ENCODE assay signal across 12 cellular contexts in genomic region chr6:13455604-13456003, GRCh38. TPM values are rescaled to one million over a fixed set of nuclear protein-coding genes. Genes with fewer than 3 reads are reported as not detected.
DNase-seq lines count a peak whose midpoint lies in the region; ATAC-seq and TF ChIP-seq lines count a peak whose summit lies in the region.
"Had no signal": no experiment of that assay in that cellular context is flagged by ENCODE, and none has a peak within 500 bp of the region (broad histone marks: within the 10 kb centered on the region; RNA-seq: fewer than 3 reads in every experiment).

No MANE protein-coding gene starts in this region.

- no peaks in the 10 kb centered on the region for H3K9me3 ChIP-seq in OCI-LY1 (ENCODE audit: low read length)
- no peaks in the 10 kb centered on the region for H3K9me3 ChIP-seq in sigmoid colon
- no peaks in the 10 kb centered on the region for H3K9me3 ChIP-seq in effector memory CD4-positive, alpha-beta T cell (ENCODE audit: control insufficient read depth, low read length)
- H3K9me3 ChIP-seq: adrenal gland had no signal

- peak overlapping the region; percentile 3 for H3K4me3 ChIP-seq in OCI-LY1 (ENCODE audit: low read depth, low read length, poor library complexity, severe bottlenecking)
- no peak overlapping the region for H3K4me3 ChIP-seq in sigmoid colon
- H3K4me3 ChIP-seq in effector memory CD4-positive, alpha-beta T cell (ENCODE audit: insufficient read depth, low read depth, low read length, poor library complexity, severe bottlenecking): no peak overlapping the region
- H3K4me3 ChIP-seq: adrenal gland had no signal

- H3K79me2 ChIP-seq in OCI-LY1 (ENCODE audit: insufficient read depth, low read length): 0 out of 2 replicates have a peak, but pooled peaks cover 7% of the 10 kb centered on the region

- TF ChIP-seq POLR2A in sigmoid colon (IDR thresholded peaks at IDR 0.05): no peak

- no peak overlapping the region for H2AFZ ChIP-seq in OCI-LY1 (ENCODE audit: low read length)

- WGBS in sigmoid colon, 2 donors: 85 to 91% methylated on average over 4 of the region's 4 CpGs

- peaks cover 65% of the 10 kb centered on the region for H3K4me1 ChIP-seq in OCI-LY1 (ENCODE audit: insufficient read depth, low read length, severe bottlenecking)
- H3K4me1 ChIP-seq in sigmoid colon: peaks cover 0 to 63% (median 48%) of the 10 kb centered on the region in 4 donors
- peaks cover 6% of the 10 kb centered on the region for H3K4me1 ChIP-seq in effector memory CD4-positive, alpha-beta T cell (ENCODE audit: control insufficient read depth, insufficient read depth, low read length, poor library complexity, severe bottlenecking)

- H3K36me3 ChIP-seq in OCI-LY1 (ENCODE audit: insufficient read depth, low read length) (peaks cover 34% of the 10 kb centered on the region), sigmoid colon (no peaks in the 10 kb centered on the region)
- H3K36me3 ChIP-seq in effector memory CD4-positive, alpha-beta T cell (ENCODE audit: control insufficient read depth, insufficient read depth, low read length): no peaks in the 10 kb centered on the region
- H3K36me3 ChIP-seq: adrenal gland had no signal

- CTCF ChIA-PET in activated CD4-positive, alpha-beta T cell treated with anti-CD3 and anti-CD28 coated beads for 36 hours (lab: Charles Lee): interaction anchor here (0.6 to 2.0 kb wide), 2 partner anchors 119 to 1665 kb away, joined by 3 to 8 read pairs; partner anchors contain the start of gene SIRT5

- no peaks in the 10 kb centered on the region for H3K9me3 Mint-ChIP-seq in activated CD4-positive, alpha-beta T cell treated with anti-CD3 and anti-CD28 coated beads for 36 hours (ENCODE audit: low read depth)
- no peaks in the 10 kb centered on the region for H3K9me3 Mint-ChIP-seq in progenitor cell of endocrine pancreas (ENCODE audit: low read depth)
- H3K9me3 Mint-ChIP-seq: nephron had no signal

- TF ChIP-seq CTCF in OCI-LY1 (IDR thresholded peaks at IDR 0.05; ENCODE audit: low read length): no peak
- no peak for TF ChIP-seq CTCF in sigmoid colon (IDR thresholded peaks at IDR 0.05)
- no peak for TF ChIP-seq CTCF in progenitor cell of endocrine pancreas (IDR thresholded peaks at IDR 0.05; ENCODE audit: unreplicated experiment)

- H3K4me2 ChIP-seq in OCI-LY1 (ENCODE audit: low read length): peak overlapping the region; percentile 56

- no peaks in the 10 kb centered on the region for H3F3A ChIP-seq in OCI-LY1 (ENCODE audit: insufficient read depth, low read length)

- intact Hi-C loops in activated CD4-positive, alpha-beta T cell treated with anti-CD3 and anti-CD28 coated beads for 36 hours (cut with DNase I, micrococcal nuclease): loop anchor here (2.0 to 10.0 kb wide), 3 partner anchors 119 to 1741 kb away; partner anchors contain the start of gene SIRT5 (in 1 of the 2)
- intact Hi-C loops in head of caudate nucleus (cut with DNase I): loop anchor here (10.0 kb wide), 1 partner anchor 119 kb away; the partner anchor contains the start of gene SIRT5
- intact Hi-C loops in sigmoid colon (cut with DNase I): no loop called here

- H3K27ac Mint-ChIP-seq in activated CD4-positive, alpha-beta T cell treated with anti-CD3 and anti-CD28 coated beads for 36 hours: peak overlapping the region; percentile 95
- H3K27ac Mint-ChIP-seq in progenitor cell of endocrine pancreas: no peak overlapping the region
- H3K27ac Mint-ChIP-seq: nephron had no signal

- H3K4me1 Mint-ChIP-seq in activated CD4-positive, alpha-beta T cell treated with anti-CD3 and anti-CD28 coated beads for 36 hours: peaks cover 64% of the 10 kb centered on the region
- H3K4me1 Mint-ChIP-seq in progenitor cell of endocrine pancreas (ENCODE audit: low read depth): no peaks in the 10 kb centered on the region

- no peak for ATAC-seq in activated CD4-positive, alpha-beta T cell treated with anti-CD3 and anti-CD28 coated beads for 36 hours

- H3K27me3 ChIP-seq in OCI-LY1 (ENCODE audit: insufficient read depth, low read length) (no peaks in the 10 kb centered on the region), sigmoid colon (no peaks in the 10 kb centered on the region)
- H3K27me3 ChIP-seq in effector memory CD4-positive, alpha-beta T cell (replicated peaks; ENCODE audit: control insufficient read depth, insufficient read depth, low read length, poor library complexity, severe bottlenecking): no peaks in the 10 kb centered on the region
- H3K27me3 ChIP-seq: adrenal gland had no signal

- H3K9me2 ChIP-seq in OCI-LY1 (ENCODE audit: low read depth, low read length): no peaks in the 10 kb centered on the region

- peak overlapping the region; percentile 77 for H3K27ac ChIP-seq in OCI-LY1 (ENCODE audit: low read depth, low read length, poor library complexity, severe bottlenecking)
- peak overlapping the region; percentile 7 to 87 (median 53) for H3K27ac ChIP-seq in sigmoid colon
- no peak overlapping the region for H3K27ac ChIP-seq in effector memory CD4-positive, alpha-beta T cell (ENCODE audit: insufficient read depth, low read length, poor library complexity, severe bottlenecking)

- peak; percentile 20 for DNase-seq in activated CD4-positive, alpha-beta T cell treated with anti-CD3 and anti-CD28 coated beads for 36 hours
- no peak for DNase-seq in activated CD4-positive, alpha-beta T cell treated with anti-CD3 and anti-CD28 coated beads, Interleukin-2, amount 50 U/mL, for 1 hour
- peak in 24 of 42 donors; percentile 23 to 82 (median 48) for DNase-seq in head of caudate nucleus
- no peak for DNase-seq in sigmoid colon
- DNase-seq in progenitor cell of endocrine pancreas (ENCODE audit: low spot score, unreplicated experiment): no peak
- no peak for DNase-seq in HK-2 (ENCODE audit: unreplicated experiment)
- no peak for DNase-seq in effector memory CD4-positive, alpha-beta T cell
- DNase-seq: 8988T, NCI-H2029 treated with DMSO at 0.1 percent for 48 hours had no signal

- H3K9ac ChIP-seq in OCI-LY1 (ENCODE audit: low read length): peak overlapping the region; percentile 49

- no peaks in the 10 kb centered on the region for H4K20me1 ChIP-seq in OCI-LY1 (ENCODE audit: insufficient read depth, low read length)

- H3K27me3 Mint-ChIP-seq in activated CD4-positive, alpha-beta T cell treated with anti-CD3 and anti-CD28 coated beads for 36 hours: no peaks in the 10 kb centered on the region
- peaks cover 14% of the 10 kb centered on the region for H3K27me3 Mint-ChIP-seq in progenitor cell of endocrine pancreas

- H3K4me3 Mint-ChIP-seq in activated CD4-positive, alpha-beta T cell treated with anti-CD3 and anti-CD28 coated beads for 36 hours: no peak overlapping the region
- no peak overlapping the region for H3K4me3 Mint-ChIP-seq in progenitor cell of endocrine pancreas (ENCODE audit: low read depth)
- H3K4me3 Mint-ChIP-seq: nephron had no signal

- POLR2A ChIA-PET in activated CD4-positive, alpha-beta T cell treated with anti-CD3 and anti-CD28 coated beads for 36 hours (lab: Charles Lee): no interaction called here

- no peak for TF ChIP-seq EP300 in sigmoid colon (IDR thresholded peaks at IDR 0.05)

- peaks cover 10% of the 10 kb centered on the region for H3K36me3 Mint-ChIP-seq in activated CD4-positive, alpha-beta T cell treated with anti-CD3 and anti-CD28 coated beads for 36 hours (ENCODE audit: low read depth)
- no peaks in the 10 kb centered on the region for H3K36me3 Mint-ChIP-seq in progenitor cell of endocrine pancreas (ENCODE audit: insufficient read depth)

RNA-seq across cellular contexts. Expression of gene GFOD1, which starts 31.8 kb away (rescaled TPM):
- 1 to 10 TPM; 4.2 to 5.8 TPM for total RNA-seq in activated CD4-positive, alpha-beta T cell treated with anti-CD3 and anti-CD28 coated beads for 36 hours
- total RNA-seq in sigmoid colon (10 to 100 TPM; 13.3 to 18.3 (median 15.7) TPM), progenitor cell of endocrine pancreas (0.81 and 0.98 TPM in 2 replicates)
- polyA plus RNA-seq in sigmoid colon: 1 to 10 TPM; 2.3 to 6.5 (median 3.0) TPM

Comparison
In these comparisons a context has a peak if more than half of its experiments do, and no peak if none do; other contexts are left out.
1. DNase-seq: peak in activated CD4-positive, alpha-beta T cell treated with anti-CD3 and anti-CD28 coated beads for 36 hours (single experiment) and head of caudate nucleus (24 of 42); none in activated CD4-positive, alpha-beta T cell treated with anti-CD3 and anti-CD28 coated beads, Interleukin-2, amount 50 U/mL, for 1 hour (single experiment), sigmoid colon (single experiment), progenitor cell of endocrine pancreas (single experiment), HK-2 (single experiment) and effector memory CD4-positive, alpha-beta T cell (0 of 3).